ENCODE assay signal across 19 cellular contexts in genomic region chr16:57231821-57232350, GRCh38. TPM values are rescaled to one million over a fixed set of nuclear protein-coding genes. Genes with fewer than 3 reads are reported as not detected.
DNase-seq lines count a peak whose midpoint lies in the region; ATAC-seq and TF ChIP-seq lines count a peak whose summit lies in the region.
"Had no signal": no experiment of that assay in that cellular context is flagged by ENCODE, and none has a peak within 500 bp of the region (broad histone marks: within the 10 kb centered on the region; RNA-seq: fewer than 3 reads in every experiment).

No MANE protein-coding gene starts in this region.

- peaks cover 18% of the 10 kb centered on the region for H3K4me1 ChIP-seq in adipocyte (ENCODE audit: control insufficient read depth, insufficient read depth, low read length)
- peaks cover 12% of the 10 kb centered on the region for H3K4me1 ChIP-seq in parathyroid adenoma
- H3K4me1 ChIP-seq: A549 had no signal

- DNase-seq in DMS 273 treated with DMSO at 0.1 percent for 48 hours (lab: John Stamatoyannopoulos, UW) (peak; percentile 47), adipocyte (ENCODE audit: low read depth) (peak; percentile 4), midbrain (lab: John Stamatoyannopoulos, UW) (no peak), posterior vena cava (ENCODE audit: low spot score) (no peak)
- DNase-seq: BE2C; CD4-positive, CD25-positive, alpha-beta regulatory T cell; DMS79 treated with DMSO at 0.1 percent for 48 hours; H9; HFFc6; NCI-H1092 treated with DMSO at 0.1 percent for 48 hours; NCI-H146; NCI-H2029; NK-92 treated with Interleukin-12 subunit alpha and Interleukin-12 subunit beta, amount 100 ng/mL, for 24 hours had no signal

- H3K4me2 ChIP-seq in parathyroid adenoma (ENCODE audit: low read length), result no peak overlapping the region
- H3K4me2 ChIP-seq: A549, KMS-11 had no signal

- H3K4me3 ChIP-seq in adipocyte (ENCODE audit: low read length) (no peak overlapping the region), parathyroid adenoma (ENCODE audit: low read depth, low read length) (no peak overlapping the region)
- H3K4me3 ChIP-seq: A549 had no signal

- H3K9me3 ChIP-seq in adipocyte (ENCODE audit: control insufficient read depth, low read length), result no peaks in the 10 kb centered on the region
- H3K9me3 ChIP-seq in parathyroid adenoma (ENCODE audit: control insufficient read depth, low read length), result no peaks in the 10 kb centered on the region
- H3K9me3 ChIP-seq: A549, BE2C had no signal

- peak; percentile 43 for ATAC-seq in esophagus mucosa
- ATAC-seq in GM21447 (IDR thresholded peaks at IDR 0.05; ENCODE audit: unreplicated experiment), result no peak
- no peak for ATAC-seq in HG03571 (IDR thresholded peaks at IDR 0.05; ENCODE audit: unreplicated experiment)
- ATAC-seq: A549 had no signal

- H3K79me2 ChIP-seq in parathyroid adenoma, result peaks cover 3% of the 10 kb centered on the region

- H3K27ac ChIP-seq in parathyroid adenoma, result peak overlapping the region; percentile 31
- H3K27ac ChIP-seq: A549, KMS-11 had no signal

- no peak overlapping the region for H2AFZ ChIP-seq in parathyroid adenoma

- H3K36me3 ChIP-seq in adipocyte (ENCODE audit: control insufficient read depth, insufficient read depth, low read length, severe bottlenecking) (peaks cover 92% of the 10 kb centered on the region), parathyroid adenoma (ENCODE audit: control insufficient read depth, insufficient read depth, low read length) (no peaks in the 10 kb centered on the region)

- intact Hi-C loops in posterior vena cava (cut with DNase I), result no loop called here

- H3K27me3 ChIP-seq in adipocyte (replicated peaks; ENCODE audit: control insufficient read depth, insufficient read depth, low read length) (no peaks in the 10 kb centered on the region), parathyroid adenoma (ENCODE audit: control insufficient read depth, insufficient read depth, low read length) (no peaks in the 10 kb centered on the region)
- H3K27me3 ChIP-seq: BE2C had no signal

- TF ChIP-seq CTCF in parathyroid adenoma (IDR thresholded peaks at IDR 0.05), result no peak

- H3K9ac ChIP-seq in adipocyte (ENCODE audit: low read length), result no peak overlapping the region
- H3K9ac ChIP-seq in parathyroid adenoma, result no peak overlapping the region
- H3K9ac ChIP-seq: KMS-11 had no signal

RNA-seq across cellular contexts. Expression of gene ARL2BP, which starts 13.2 kb away (rescaled TPM):
- 43.4 TPM for total RNA-seq in esophagus mucosa
- total RNA-seq in posterior vena cava, result 10 to 100 TPM; 48.4 to 49.6 TPM

RNA-seq across cellular contexts. Expression of gene RSPRY1, which starts 45.8 kb away (rescaled TPM):
- total RNA-seq in esophagus mucosa (20.4 TPM), posterior vena cava (10 to 100 TPM; 26.8 to 27.6 TPM)

RNA-seq across cellular contexts. Expression of gene PSME3IP1, which starts 46.0 kb away (rescaled TPM):
- total RNA-seq in esophagus mucosa (63.1 TPM), posterior vena cava (10 to 100 TPM; 56.0 to 56.1 TPM)

RNA-seq across cellular contexts. Expression of gene PLLP, which starts 52.6 kb away (rescaled TPM):
- total RNA-seq in esophagus mucosa (9.3 TPM), posterior vena cava (1 to 10 TPM; 1.7 to 3.8 TPM)
- total RNA-seq: CD4-positive, CD25-positive, alpha-beta regulatory T cell; HFFc6 had no signal

Comparison
In these comparisons a context has a peak if more than half of its experiments do, and no peak if none do; other contexts are left out.
1. DNase-seq: peak in DMS 273 treated with DMSO at 0.1 percent for 48 hours (single experiment) and adipocyte (single experiment); none in midbrain (single experiment) and posterior vena cava (single experiment).